ENCODE assay signal across 15 cellular contexts in genomic region chr15:81315452-81316203, GRCh38. TPM values are rescaled to one million over a fixed set of nuclear protein-coding genes. Genes with fewer than 3 reads are reported as not detected.
DNase-seq lines count a peak whose midpoint lies in the region; FAIRE-seq and TF ChIP-seq lines count a peak whose summit lies in the region.
"Had no signal": no experiment of that assay in that cellular context is flagged by ENCODE, and none has a peak within 500 bp of the region (broad histone marks: within the 10 kb centered on the region; RNA-seq: fewer than 3 reads in every experiment).

No MANE protein-coding gene starts in this region.

- no peak overlapping the region for H4K8ac ChIP-seq in neuronal stem cell (ENCODE audit: low read depth, low read length)

- no CpG with 5 or more reads among the region's 15 CpGs for WGBS in neuronal stem cell (ENCODE audit: extremely low coverage in 2 of 2, insufficient read length in 2 of 2, insufficient replicate concordance in 1 of 2), 2 donors

- H3K9me3 ChIP-seq in Peyer's patch, result no peaks in the 10 kb centered on the region
- no peaks in the 10 kb centered on the region for H3K9me3 ChIP-seq in neuronal stem cell (replicated peaks in 1 of 2; ENCODE audit: control insufficient read depth in 2 of 2, insufficient read depth in 1 of 2, low read depth in 1 of 2, low read length in 2 of 2)
- H3K9me3 ChIP-seq: BLaER1 treated with 17β-estradiol and CSF1 and Interleukin-3, amounts not matched to agents 10 nM and 100 nM; esophagus muscularis mucosa; pancreas; SJCRH30 had no signal

- H3K36me3 Mint-ChIP-seq in activated naive CD8-positive, alpha-beta T cell, result peaks cover 19% of the 10 kb centered on the region
- peaks cover 63% of the 10 kb centered on the region for H3K36me3 Mint-ChIP-seq in activated T-helper 2 cell treated with anti-CD3 and anti-CD28 coated beads, Interferon-gamma antibody, Interleukin-2, Interleukin-4, amounts not matched to agents 10 μg/mL and 5 μg/mL and 100 μg/mL, durations not matched to agents 14 hours and 24 hours and 36 hours (ENCODE audit: low read depth)

- H2BK120ac ChIP-seq in neuronal stem cell (ENCODE audit: low read depth, low read length), result no peak overlapping the region

- H4K91ac ChIP-seq in neuronal stem cell (ENCODE audit: low read depth, low read length, poor library complexity), result no peak overlapping the region

- H3K4me1 ChIP-seq in Peyer's patch (peaks cover 0 to 16% (median 7%) of the 10 kb centered on the region in 4 donors), neuronal stem cell (ENCODE audit: control insufficient read depth in 2 of 2, insufficient read depth in 1 of 2, low read depth in 1 of 2, low read length in 2 of 2) (no peaks in the 10 kb centered on the region)
- H3K4me1 ChIP-seq: pancreas, SJCRH30 had no signal

- no peaks in the 10 kb centered on the region for H3K79me1 ChIP-seq in neuronal stem cell (ENCODE audit: low read depth, low read length)

- no peaks in the 10 kb centered on the region for H3K27me3 Mint-ChIP-seq in activated naive CD8-positive, alpha-beta T cell
- H3K27me3 Mint-ChIP-seq in activated T-helper 2 cell treated with anti-CD3 and anti-CD28 coated beads, Interferon-gamma antibody, Interleukin-2, Interleukin-4, amounts not matched to agents 10 μg/mL and 5 μg/mL and 100 μg/mL, durations not matched to agents 14 hours and 24 hours and 36 hours (ENCODE audit: low read depth), result no peaks in the 10 kb centered on the region

- intact Hi-C loops in activated T-helper 2 cell treated with anti-CD3 and anti-CD28 coated beads, Interferon-gamma antibody, Interleukin-2, Interleukin-4, amounts not matched to agents 10 μg/mL and 5 μg/mL and 100 μg/mL, durations not matched to agents 14 hours and 24 hours and 36 hours (cut with micrococcal nuclease), result no loop called here
- intact Hi-C loops in dorsolateral prefrontal cortex (cut with DNase I), result no loop called here

- no peak overlapping the region for H3K9ac ChIP-seq in neuronal stem cell (ENCODE audit: low read depth, low read length, poor library complexity)
- H3K9ac ChIP-seq: BLaER1 treated with 17β-estradiol and CSF1 and Interleukin-3, amounts not matched to agents 10 nM and 100 nM had no signal

- no peak overlapping the region for H2AK5ac ChIP-seq in neuronal stem cell (ENCODE audit: low read depth, low read length)

- FAIRE-seq in GM12891 (lab: Jason Lieb, UNC), result no peak
- FAIRE-seq: pancreas, small intestine, TTC549 had no signal

- H3K4me3 ChIP-seq in Peyer's patch (no peak overlapping the region), neuronal stem cell (ENCODE audit: low read length in 2 of 2) (no peak overlapping the region), dorsolateral prefrontal cortex (no peak overlapping the region)
- H3K4me3 ChIP-seq: BLaER1 treated with 17β-estradiol and CSF1 and Interleukin-3, amounts not matched to agents 10 nM and 100 nM; esophagus muscularis mucosa; pancreas; SJCRH30 had no signal

- H3K36me3 ChIP-seq in Peyer's patch (peaks cover 0 to 62% (median 0%) of the 10 kb centered on the region in 3 donors), neuronal stem cell (replicated peaks in 1 of 2; ENCODE audit: control insufficient read depth in 2 of 2, insufficient read depth in 2 of 2, low read length in 2 of 2) (peaks cover 0 to 8% of the 10 kb centered on the region in 2 donors)
- H3K36me3 ChIP-seq: SJCRH30 had no signal

- H3K4ac ChIP-seq in neuronal stem cell (ENCODE audit: low read length), result no peak overlapping the region

- no peak for TF ChIP-seq CTCF in Peyer's patch (IDR thresholded peaks at IDR 0.05)
- TF ChIP-seq CTCF in dorsolateral prefrontal cortex (IDR thresholded peaks at IDR 0.05 in 54 of 56, conservative IDR thresholded peaks at IDR 0.05 in 2 of 56; ENCODE audit: low read depth in 1 of 56, partially characterized antibody in 56 of 56), result no peak

- H3K27ac ChIP-seq in Peyer's patch (peak overlapping the region in 2 of 4 donors; percentile 33 to 78), neuronal stem cell (replicated peaks; ENCODE audit: low read length) (no peak overlapping the region), dorsolateral prefrontal cortex (no peak overlapping the region)
- H3K27ac ChIP-seq: esophagus muscularis mucosa, pancreas, SJCRH30 had no signal

- H3K9me3 Mint-ChIP-seq in activated naive CD8-positive, alpha-beta T cell (ENCODE audit: low read depth), result no peaks in the 10 kb centered on the region
- no peaks in the 10 kb centered on the region for H3K9me3 Mint-ChIP-seq in activated T-helper 2 cell treated with anti-CD3 and anti-CD28 coated beads, Interferon-gamma antibody, Interleukin-2, Interleukin-4, amounts not matched to agents 10 μg/mL and 5 μg/mL and 100 μg/mL, durations not matched to agents 14 hours and 24 hours and 36 hours

- peak overlapping the region; percentile 29 for H3K23ac ChIP-seq in neuronal stem cell (ENCODE audit: low read depth, low read length, poor library complexity)

- no peak overlapping the region for H3K18ac ChIP-seq in neuronal stem cell (ENCODE audit: low read length)

- H2BK15ac ChIP-seq in neuronal stem cell (ENCODE audit: low read length), result no peak overlapping the region

- H3K27ac Mint-ChIP-seq in activated naive CD8-positive, alpha-beta T cell, result peak overlapping the region; percentile 90
- H3K27ac Mint-ChIP-seq in activated T-helper 2 cell treated with anti-CD3 and anti-CD28 coated beads, Interferon-gamma antibody, Interleukin-2, Interleukin-4, amounts not matched to agents 10 μg/mL and 5 μg/mL and 100 μg/mL, durations not matched to agents 14 hours and 24 hours and 36 hours, result no peak overlapping the region

- no peak overlapping the region for H2AFZ ChIP-seq in neuronal stem cell (ENCODE audit: low read length)

- H2BK5ac ChIP-seq in neuronal stem cell (ENCODE audit: low read length), result no peak overlapping the region

- TF ChIP-seq POLR2A in GM12891 (IDR thresholded peaks at IDR 0.05; ENCODE audit: low read depth, low read length) (no peak), Peyer's patch (IDR thresholded peaks at IDR 0.05) (no peak)

- no peak overlapping the region for H2BK12ac ChIP-seq in neuronal stem cell (ENCODE audit: low read length)

- no peak overlapping the region for H3K4me2 ChIP-seq in neuronal stem cell (ENCODE audit: insufficient read depth, low read length, poor library complexity, severe bottlenecking)
- H3K4me2 ChIP-seq: BLaER1 treated with 17β-estradiol and CSF1 and Interleukin-3, amounts not matched to agents 10 nM and 100 nM had no signal

- H3K4me3 Mint-ChIP-seq in activated naive CD8-positive, alpha-beta T cell, result peak overlapping the region; percentile 32
- no peak overlapping the region for H3K4me3 Mint-ChIP-seq in activated T-helper 2 cell treated with anti-CD3 and anti-CD28 coated beads, Interferon-gamma antibody, Interleukin-2, Interleukin-4, amounts not matched to agents 10 μg/mL and 5 μg/mL and 100 μg/mL, durations not matched to agents 14 hours and 24 hours and 36 hours (ENCODE audit: low read depth)

- peaks cover 70% of the 10 kb centered on the region for H3K4me1 Mint-ChIP-seq in activated naive CD8-positive, alpha-beta T cell (ENCODE audit: low read depth)
- peaks cover 26% of the 10 kb centered on the region for H3K4me1 Mint-ChIP-seq in activated T-helper 2 cell treated with anti-CD3 and anti-CD28 coated beads, Interferon-gamma antibody, Interleukin-2, Interleukin-4, amounts not matched to agents 10 μg/mL and 5 μg/mL and 100 μg/mL, durations not matched to agents 14 hours and 24 hours and 36 hours (ENCODE audit: low read depth)

- DNase-seq in GM12891 (ENCODE audit: insufficient read length, low spot score), result no peak
- peak; percentile 33 to 51 (median 41) for DNase-seq in Peyer's patch
- no peak for DNase-seq in neuronal stem cell (ENCODE audit: low spot score)
- DNase-seq in KG1 (lab: John Stamatoyannopoulos, UW), result no peak
- DNase-seq in activated T-helper 2 cell treated with anti-CD3 and anti-CD28 coated beads, Interferon-gamma antibody, Interleukin-2, Interleukin-4, amounts not matched to agents 10 μg/mL and 5 μg/mL and 100 μg/mL, durations not matched to agents 14 hours and 24 hours and 36 hours (ENCODE audit: low spot score), result no peak
- no peak for DNase-seq in dorsolateral prefrontal cortex
- DNase-seq: cortex of kidney, pancreas, SJCRH30, small intestine had no signal

- no peak overlapping the region for H3K14ac ChIP-seq in neuronal stem cell (ENCODE audit: low read length)

- H3K27me3 ChIP-seq in Peyer's patch, result no peaks in the 10 kb centered on the region
- H3K27me3 ChIP-seq in neuronal stem cell (ENCODE audit: control insufficient read depth in 3 of 3, insufficient read depth in 3 of 3, low read depth in 1 of 3, low read length in 3 of 3), result no peaks in the 10 kb centered on the region
- no peaks in the 10 kb centered on the region for H3K27me3 ChIP-seq in dorsolateral prefrontal cortex
- H3K27me3 ChIP-seq: BLaER1 treated with 17β-estradiol and CSF1 and Interleukin-3, amounts not matched to agents 10 nM and 100 nM; esophagus muscularis mucosa; pancreas; SJCRH30 had no signal

TF ChIP-seq in GM12891, 5 proteins besides CTCF, POLR2A, EP300 and RAD21:
- no peak for TF ChIP-seq PAX5 (IDR thresholded peaks at IDR 0.05; ENCODE audit: insufficient read depth, low read length, severe bottlenecking)
- no peak for TF ChIP-seq POLR2AphosphoS5 (IDR thresholded peaks at IDR 0.05; ENCODE audit: low read depth, low read length)
- TF ChIP-seq TAF1 (IDR thresholded peaks at IDR 0.05; ENCODE audit: low read depth, low read length), result no peak
- 0 out of 2 replicates have a peak, but pooled peaks have one; percentile 2 for TF ChIP-seq SPI1 (IDR thresholded peaks at IDR 0.05; ENCODE audit: low read depth, low read length)
TF ChIP-seq in GM12891: peak in this region for 1.

RNA-seq across cellular contexts. Expression of gene STARD5, which starts 8.3 kb away (rescaled TPM):
- polyA plus RNA-seq in GM12891 (2012; ENCODE audit: low read depth, missing spikeins), result 1.8 TPM
- total RNA-seq in Peyer's patch, result 10 to 100 TPM; 37.8 to 39.6 (median 38.7) TPM
- polyA plus RNA-seq in neuronal stem cell (2013, experiment 1 of 2), result 4.0 TPM
- polyA plus RNA-seq in neuronal stem cell (2013, experiment 2 of 2), result 3.9 TPM
- 3.3 and 4.5 TPM in 2 replicates for total RNA-seq in activated T-helper 2 cell treated with anti-CD3 and anti-CD28 coated beads, Interferon-gamma antibody, Interleukin-2, Interleukin-4, amounts not matched to agents 10 μg/mL and 5 μg/mL and 100 μg/mL, durations not matched to agents 14 hours and 24 hours and 36 hours
- total RNA-seq in dorsolateral prefrontal cortex, result 10 to 100 TPM in 53 of 120 experiments, 1 to 10 TPM in 67; 4.8 to 16.1 (median 9.5) TPM

RNA-seq across cellular contexts. Expression of gene TMC3, which starts 58.4 kb away (rescaled TPM):
- 0.04 TPM for polyA plus RNA-seq in GM12891 (2012; ENCODE audit: low read depth, missing spikeins)
- total RNA-seq in Peyer's patch (not detected), dorsolateral prefrontal cortex (under 1 TPM in 111 of 120 experiments, not detected in 9; 0.09 to 0.90 (median 0.29) TPM)
- polyA plus RNA-seq in neuronal stem cell (2013, experiment 1 of 2), result 0.03 TPM
- 0.01 TPM for polyA plus RNA-seq in neuronal stem cell (2013, experiment 2 of 2)
- total RNA-seq in activated T-helper 2 cell treated with anti-CD3 and anti-CD28 coated beads, Interferon-gamma antibody, Interleukin-2, Interleukin-4, amounts not matched to agents 10 μg/mL and 5 μg/mL and 100 μg/mL, durations not matched to agents 14 hours and 24 hours and 36 hours, result not detected in 2 replicates
- total RNA-seq: Daoy had no signal

Comparison
In these comparisons a context has a peak if more than half of its experiments do, and no peak if none do; other contexts are left out.
1. DNase-seq: peak in Peyer's patch (3 of 3); none in GM12891 (single experiment), neuronal stem cell (single experiment), KG1 (single experiment), activated T-helper 2 cell treated with anti-CD3 and anti-CD28 coated beads, Interferon-gamma antibody, Interleukin-2, Interleukin-4, amounts not matched to agents 10 μg/mL and 5 μg/mL and 100 μg/mL, durations not matched to agents 14 hours and 24 hours and 36 hours (single experiment) and dorsolateral prefrontal cortex (0 of 10).